In the genomic region with DNA sequence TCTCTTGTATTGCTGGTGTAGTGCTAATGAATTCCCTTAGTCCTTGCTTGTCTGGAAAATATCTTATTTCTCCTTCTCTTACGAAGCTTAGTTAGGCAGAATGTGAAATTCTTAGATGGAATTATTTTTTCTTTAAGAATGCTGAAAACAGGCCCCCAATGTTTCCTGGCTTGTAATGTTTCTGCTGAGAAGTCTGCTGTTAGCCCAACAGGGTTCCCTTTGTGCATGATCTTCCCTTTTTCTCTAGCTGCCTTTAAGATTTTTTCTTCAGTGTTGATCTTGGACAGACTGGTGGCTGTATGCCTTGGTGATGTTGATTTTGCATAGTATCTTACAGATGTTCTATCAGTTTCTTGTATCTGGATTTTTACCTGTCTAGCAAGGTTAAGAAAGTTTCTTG, we compare ENCODE assay signal across 2 cellular contexts.
TF ChIP-seq lines count a peak whose summit lies in the region.

No MANE protein-coding gene starts in this region.

TF ChIP-seq in HepG2, 621 proteins besides CTCF, POLR2A, EP300 and RAD21:
- TF ChIP-seq, protein P1, sequence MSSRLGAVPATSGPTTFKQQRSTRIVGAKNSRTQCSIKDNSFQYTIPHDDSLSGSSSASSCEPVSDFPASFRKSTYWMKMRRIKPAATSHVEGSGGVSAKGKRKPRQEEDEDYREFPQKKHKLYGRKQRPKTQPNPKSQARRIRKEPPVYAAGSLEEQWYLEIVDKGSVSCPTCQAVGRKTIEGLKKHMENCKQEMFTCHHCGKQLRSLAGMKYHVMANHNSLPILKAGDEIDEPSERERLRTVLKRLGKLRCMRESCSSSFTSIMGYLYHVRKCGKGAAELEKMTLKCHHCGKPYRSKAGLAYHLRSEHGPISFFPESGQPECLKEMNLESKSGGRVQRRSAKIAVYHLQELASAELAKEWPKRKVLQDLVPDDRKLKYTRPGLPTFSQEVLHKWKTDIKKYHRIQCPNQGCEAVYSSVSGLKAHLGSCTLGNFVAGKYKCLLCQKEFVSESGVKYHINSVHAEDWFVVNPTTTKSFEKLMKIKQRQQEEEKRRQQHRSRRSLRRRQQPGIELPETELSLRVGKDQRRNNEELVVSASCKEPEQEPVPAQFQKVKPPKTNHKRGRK (CRISPR knock-in tag; IDR thresholded peaks at IDR 0.05), result no peak
- TF ChIP-seq ZNF839 (CRISPR knock-in tag; IDR thresholded peaks at IDR 0.05; ENCODE audit: borderline replicate concordance) (no peak), ZNF317 (CRISPR knock-in tag; IDR thresholded peaks at IDR 0.05) (peak; percentile 54; the same call in 1 of the 2 replicates), CBX1 (IDR thresholded peaks at IDR 0.05; ENCODE audit: low read depth) (no peak), MATR3 (CRISPR knock-in tag; IDR thresholded peaks at IDR 0.05) (no peak)
TF ChIP-seq in HepG2: peak in this region for 1.

TF ChIP-seq in WTC11, 78 proteins besides CTCF, POLR2A, EP300 and RAD21 (continued from another document):
- TF ChIP-seq, protein P2, sequence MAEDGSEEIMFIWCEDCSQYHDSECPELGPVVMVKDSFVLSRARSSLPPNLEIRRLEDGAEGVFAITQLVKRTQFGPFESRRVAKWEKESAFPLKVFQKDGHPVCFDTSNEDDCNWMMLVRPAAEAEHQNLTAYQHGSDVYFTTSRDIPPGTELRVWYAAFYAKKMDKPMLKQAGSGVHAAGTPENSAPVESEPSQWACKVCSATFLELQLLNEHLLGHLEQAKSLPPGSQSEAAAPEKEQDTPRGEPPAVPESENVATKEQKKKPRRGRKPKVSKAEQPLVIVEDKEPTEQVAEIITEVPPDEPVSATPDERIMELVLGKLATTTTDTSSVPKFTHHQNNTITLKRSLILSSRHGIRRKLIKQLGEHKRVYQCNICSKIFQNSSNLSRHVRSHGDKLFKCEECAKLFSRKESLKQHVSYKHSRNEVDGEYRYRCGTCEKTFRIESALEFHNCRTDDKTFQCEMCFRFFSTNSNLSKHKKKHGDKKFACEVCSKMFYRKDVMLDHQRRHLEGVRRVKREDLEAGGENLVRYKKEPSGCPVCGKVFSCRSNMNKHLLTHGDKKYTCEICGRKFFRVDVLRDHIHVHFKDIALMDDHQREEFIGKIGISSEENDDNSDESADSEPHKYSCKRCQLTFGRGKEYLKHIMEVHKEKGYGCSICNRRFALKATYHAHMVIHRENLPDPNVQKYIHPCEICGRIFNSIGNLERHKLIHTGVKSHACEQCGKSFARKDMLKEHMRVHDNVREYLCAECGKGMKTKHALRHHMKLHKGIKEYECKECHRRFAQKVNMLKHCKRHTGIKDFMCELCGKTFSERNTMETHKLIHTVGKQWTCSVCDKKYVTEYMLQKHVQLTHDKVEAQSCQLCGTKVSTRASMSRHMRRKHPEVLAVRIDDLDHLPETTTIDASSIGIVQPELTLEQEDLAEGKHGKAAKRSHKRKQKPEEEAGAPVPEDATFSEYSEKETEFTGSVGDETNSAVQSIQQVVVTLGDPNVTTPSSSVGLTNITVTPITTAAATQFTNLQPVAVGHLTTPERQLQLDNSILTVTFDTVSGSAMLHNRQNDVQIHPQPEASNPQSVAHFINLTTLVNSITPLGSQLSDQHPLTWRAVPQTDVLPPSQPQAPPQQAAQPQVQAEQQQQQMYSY (CRISPR knock-in tag; IDR thresholded peaks at IDR 0.05), result no peak
- TF ChIP-seq ZNF317 (CRISPR knock-in tag; IDR thresholded peaks at IDR 0.05; ENCODE audit: borderline replicate concordance, low read depth) (peak; percentile 91), RORB (CRISPR knock-in tag; IDR thresholded peaks at IDR 0.05) (no peak), ZNF219 (CRISPR knock-in tag; IDR thresholded peaks at IDR 0.05; ENCODE audit: borderline replicate concordance) (no peak), ETV6 (CRISPR knock-in tag; IDR thresholded peaks at IDR 0.05) (no peak)
